Comparison of ENCODE assay signal across 17 cellular contexts in the genomic region with DNA sequence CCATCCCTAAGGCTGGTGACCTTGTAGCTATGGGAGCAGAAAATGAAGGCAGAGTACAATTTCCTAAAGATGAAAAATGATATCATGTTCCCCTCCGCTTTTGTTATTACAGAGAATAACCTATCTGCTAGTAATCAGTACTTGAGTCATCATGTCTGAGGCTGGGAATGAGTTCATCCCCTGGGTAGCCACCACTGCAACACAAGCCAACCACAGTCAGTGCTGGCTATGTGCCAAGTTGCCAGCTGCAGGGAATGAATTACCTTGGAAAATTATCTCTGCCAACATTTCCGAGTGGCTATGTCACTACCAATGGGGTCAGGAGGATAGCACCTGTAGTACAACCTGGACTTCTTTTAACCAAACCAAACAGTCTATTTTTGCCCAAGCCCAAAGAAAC.
DNase-seq lines count a peak whose midpoint lies in the region; ATAC-seq, FAIRE-seq and TF ChIP-seq lines count a peak whose summit lies in the region.
"Had no signal": no experiment of that assay in that cellular context is flagged by ENCODE, and none has a peak within 500 bp of the region (broad histone marks: within the 10 kb centered on the region; RNA-seq: fewer than 3 reads in every experiment).

No MANE protein-coding gene starts in this region.

- no peak for DNase-seq in HepG2 (ENCODE audit: low spot score)
- no peak for DNase-seq in right lobe of liver
- DNase-seq in NCI-H748 (lab: John Stamatoyannopoulos, UW; ENCODE audit: unreplicated experiment), result peak; percentile 93
- DNase-seq in choroid plexus epithelial cell (ENCODE audit: low read depth), result peak; percentile 3
- DNase-seq in urothelium cell line (ENCODE audit: low spot score), result peak; percentile 92
- DNase-seq in activated CD4-positive, CD25-positive, alpha-beta regulatory T cell (lab: John Stamatoyannopoulos, UW), result no peak
- DNase-seq in T-helper 2 cell, result no peak
- DNase-seq: activated CD4-positive, alpha-beta T cell treated with anti-CD3 and anti-CD28 coated beads, Interleukin-2, amount 10 ng/mL, durations not matched to agents 7 days and 5 days; activated gamma-delta T cell treated with Interleukin-2 at 50 U/mL for 16 hours; cerebellar nuclear complex; DND-41; IMR-90; NCI-H526 treated with DMSO at 0.1 percent for 48 hours; upper lobe of right lung had no signal

- no peak for TF ChIP-seq CTCF in HepG2 (CRISPR knock-in tag; IDR thresholded peaks at IDR 0.05)
- no peak for TF ChIP-seq CTCF in right lobe of liver (IDR thresholded peaks at IDR 0.05)
- TF ChIP-seq CTCF in choroid plexus epithelial cell (conservative IDR thresholded peaks at IDR 0.05; ENCODE audit: low read depth, low read length), result no peak

- intact Hi-C loops in HepG2 (cut with micrococcal nuclease; ENCODE audit: unreplicated experiment), result no loop called here
- intact Hi-C loops in right lobe of liver (cut with DNase I), result no loop called here

- H3K36me3 ChIP-seq in HepG2 (replicated peaks in 1 of 2; ENCODE audit: control insufficient read depth in 1 of 2, insufficient read depth in 2 of 2, low read length in 2 of 2) (no peaks in the 10 kb centered on the region), right lobe of liver (no peaks in the 10 kb centered on the region)
- H3K36me3 ChIP-seq: upper lobe of right lung had no signal

- no peaks in the 10 kb centered on the region for H4K20me1 ChIP-seq in HepG2 (ENCODE audit: insufficient read depth, low read length)

- no peak overlapping the region for H2AFZ ChIP-seq in HepG2 (ENCODE audit: low read length)

- H3K4me1 ChIP-seq in HepG2 (ENCODE audit: insufficient read depth, low read length), result no peaks in the 10 kb centered on the region
- no peaks in the 10 kb centered on the region for H3K4me1 ChIP-seq in right lobe of liver
- H3K4me1 ChIP-seq: upper lobe of right lung had no signal

- ATAC-seq in HepG2 (no peak), right lobe of liver (no peak), HG02588 (IDR thresholded peaks at IDR 0.05; ENCODE audit: unreplicated experiment) (no peak)
- ATAC-seq: natural killer cell treated with Interleukin-12 subunit alpha and Interleukin-12 subunit beta and Interleukin-15 and Interleukin-18, amount 100 ng/mL, for 72 hours; upper lobe of right lung had no signal

- H3K79me2 ChIP-seq in HepG2 (ENCODE audit: insufficient read depth, low read length), result no peaks in the 10 kb centered on the region

- CTCF ChIA-PET in HepG2 (lab: Yijun Ruan, JAX; ENCODE audit: low intra/inter-chr PET ratio, low total read pairs), result no interaction called here

- in situ Hi-C loops in HepG2 (cut with HindIII; ENCODE audit: extremely low pct_ligation_motif_present, low pct_unique_long_range_greater_than_20kb), result no loop called here

- no peak overlapping the region for H3K4me2 ChIP-seq in HepG2 (ENCODE audit: low read depth, low read length)

- TF ChIP-seq POLR2A in HepG2 (IDR thresholded peaks at IDR 0.05; ENCODE audit: insufficient read depth in 1 of 2, low read depth in 2 of 2, low read length in 2 of 2), result no peak
- no peak for TF ChIP-seq POLR2A in right lobe of liver (IDR thresholded peaks at IDR 0.05)

- H3K9me3 ChIP-seq in HepG2 (ENCODE audit: low read length) (peaks cover 91% of the 10 kb centered on the region), right lobe of liver (no peaks in the 10 kb centered on the region)
- H3K9me3 ChIP-seq: upper lobe of right lung had no signal

- WGBS in HepG2 (ENCODE audit: low lambda C conversion rate), result 5% methylated on average over 2 of the region's 2 CpGs
- 64% methylated on average over 2 of the region's 2 CpGs for WGBS in right lobe of liver (ENCODE audit: insufficient coverage, low coverage, low lambda C conversion rate, missing lambda C conversion rate)

- no peak overlapping the region for H3K27ac ChIP-seq in HepG2 (ENCODE audit: extremely low read length, insufficient read depth, low read length)
- H3K27ac ChIP-seq in right lobe of liver, result no peak overlapping the region
- H3K27ac ChIP-seq: upper lobe of right lung had no signal

- POLR2A ChIA-PET in HepG2 (lab: Yijun Ruan, JAX), result no interaction called here

- H3K4me3 ChIP-seq in HepG2 (replicated peaks in 1 of 3; ENCODE audit: insufficient read depth in 1 of 3, low read depth in 2 of 3, low read length in 3 of 3) (no peak overlapping the region), right lobe of liver (no peak overlapping the region), choroid plexus epithelial cell (ENCODE audit: low read depth, low read length) (no peak overlapping the region)
- H3K4me3 ChIP-seq: upper lobe of right lung had no signal

- no peak for TF ChIP-seq EP300 in HepG2 (IDR thresholded peaks at IDR 0.05; ENCODE audit: low read depth in 2 of 2, low read length in 2 of 2)
- no peak for TF ChIP-seq EP300 in HepG2 (CRISPR knock-in tag; IDR thresholded peaks at IDR 0.05; ENCODE audit: borderline replicate concordance)

- H3K9ac ChIP-seq in HepG2 (ENCODE audit: insufficient read depth, low read depth, low read length), result no peak overlapping the region

- no TSS peak for BruUV-seq in HepG2 (replicated peaks; lab: Mats Ljungman, UMichigan)

- H3K27me3 ChIP-seq in HepG2 (ENCODE audit: control insufficient read depth in 1 of 2, insufficient read depth in 2 of 2, low read length in 2 of 2) (no peaks in the 10 kb centered on the region), right lobe of liver (no peaks in the 10 kb centered on the region)
- H3K27me3 ChIP-seq: upper lobe of right lung had no signal

- FAIRE-seq in HepG2 (lab: Jason Lieb, UNC) (no peak), urothelium cell line (lab: Jason Lieb, UNC) (peak; percentile 96)
- FAIRE-seq: keratinocyte had no signal

- no peak for TF ChIP-seq RAD21 in HepG2 (CRISPR knock-in tag; IDR thresholded peaks at IDR 0.05)

TF ChIP-seq in HepG2, 621 proteins besides CTCF, POLR2A, EP300 and RAD21:
- no peak for TF ChIP-seq SMYD3 (CRISPR knock-in tag; IDR thresholded peaks at IDR 0.05)
- 0 out of 2 replicates have a peak, but pooled peaks have one; percentile 42 for TF ChIP-seq LCORL (IDR thresholded peaks at IDR 0.05)
- TF ChIP-seq LCORL (CRISPR knock-in tag; IDR thresholded peaks at IDR 0.05), result no peak
TF ChIP-seq in HepG2: peak in this region for 1.

Comparison
In these comparisons a context has a peak if more than half of its experiments do, and no peak if none do; other contexts are left out.
1. DNase-seq: peak in NCI-H748 (single experiment), choroid plexus epithelial cell (single experiment) and urothelium cell line (single experiment); none in HepG2 (single experiment), right lobe of liver (0 of 3), activated CD4-positive, CD25-positive, alpha-beta regulatory T cell (0 of 4) and T-helper 2 cell (0 of 5).